8 cellular contexts compared by ENCODE assay signal in the genomic region with DNA sequence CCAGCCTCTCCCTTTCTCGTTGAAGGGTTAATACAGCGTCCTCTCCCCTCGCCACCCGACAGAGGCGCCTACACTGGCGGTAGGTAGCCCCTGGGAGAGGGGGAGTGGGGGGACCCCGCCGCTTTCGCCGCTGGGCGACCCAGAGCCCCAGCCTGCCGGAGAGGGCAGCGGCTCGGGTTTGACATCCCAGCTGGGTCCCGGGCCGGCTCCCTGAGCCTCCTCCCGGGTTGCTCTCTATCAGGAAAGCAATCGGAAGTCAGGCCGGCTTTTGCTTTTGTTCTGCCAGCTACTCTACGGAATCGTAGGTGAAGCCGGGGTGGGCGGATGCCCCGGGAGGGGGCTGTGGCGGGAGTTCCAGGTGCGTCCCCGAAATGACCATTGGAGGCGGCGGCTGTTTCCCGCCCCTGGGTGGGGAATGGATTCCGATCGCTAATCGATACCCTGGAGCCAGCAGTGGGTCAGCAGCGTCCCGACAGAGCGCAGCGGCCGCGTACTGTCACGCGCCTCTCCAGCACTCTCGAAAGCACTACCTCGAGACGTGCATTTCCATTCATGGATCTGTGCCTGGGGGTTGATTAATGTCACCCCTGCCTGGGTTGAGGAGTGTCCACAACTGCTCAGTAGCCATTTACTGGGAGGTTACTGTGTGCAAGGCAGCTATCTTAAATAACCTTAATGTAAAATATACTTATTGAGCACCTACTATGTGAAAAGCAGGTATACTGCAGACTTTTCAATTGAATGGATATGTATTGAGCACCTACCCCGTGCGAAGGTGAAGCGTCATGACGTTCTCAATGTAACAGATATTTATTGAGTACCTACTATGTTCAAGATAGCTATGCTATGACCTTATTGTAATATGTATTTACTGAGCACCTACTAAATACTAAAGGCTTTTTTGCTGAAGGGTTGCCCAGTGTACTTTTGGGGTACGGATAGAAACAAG. TPM values are rescaled to one million over a fixed set of nuclear protein-coding genes. Genes with fewer than 3 reads are reported as not detected.
A peak's percentile ranks its signal among the peaks of the same experiment; 100 is the strongest.
DNase-seq lines count a peak whose midpoint lies in the region; ATAC-seq, FAIRE-seq and TF ChIP-seq lines count a peak whose summit lies in the region.

No MANE protein-coding gene starts in this region.

- no peaks in the 10 kb centered on the region for H4K20me1 ChIP-seq in astrocyte (ENCODE audit: insufficient read depth, low read length)

- H3K9me3 Mint-ChIP-seq in astrocyte (ENCODE audit: unreplicated experiment), result peaks cover 3% of the 10 kb centered on the region

- peak; percentile 10 for DNase-seq in stimulated activated CD4-positive, alpha-beta T cell treated with anti-CD3 and anti-CD28 coated beads, Interleukin-15, amount 100 ng/mL, for 24 hours
- no peak for DNase-seq in stimulated activated CD4-positive, alpha-beta T cell treated with anti-CD3 and anti-CD28 coated beads, Interleukin-4, amount 100 ng/mL, for 24 hours
- DNase-seq in astrocyte (ENCODE audit: low read depth), result no peak
- peak; percentile 73 for DNase-seq in kidney
- no peak for DNase-seq in cortex of kidney (lab: John Stamatoyannopoulos, UW)
- no peak for DNase-seq in activated CD4-positive, alpha-beta T cell treated with anti-CD3 and anti-CD28 coated beads for 48 hours

- H3K9ac ChIP-seq in astrocyte (ENCODE audit: low read length), result peak overlapping the region; percentile 27
- H3K9ac ChIP-seq in kidney (ENCODE audit: low read length in 2 of 2), result peak overlapping the region; percentile 61 to 73
- H3K9ac ChIP-seq in subcutaneous abdominal adipose tissue (ENCODE audit: low read length in 5 of 5), result peak overlapping the region in 3 of 5 donors; percentile 45 to 68 (median 61)

- TF ChIP-seq CTCF in astrocyte (IDR thresholded peaks at IDR 0.05; ENCODE audit: insufficient read depth, low read depth, low read length), result no peak
- TF ChIP-seq CTCF in kidney (IDR thresholded peaks at IDR 0.05; ENCODE audit: borderline replicate concordance, extremely low read depth, insufficient read depth), result no peak

- FAIRE-seq in astrocyte (lab: Jason Lieb, UNC) (no peak), kidney (lab: Jason Lieb, UNC) (no peak)

- H3K79me2 ChIP-seq in astrocyte (ENCODE audit: insufficient read depth, low read length), result no peaks in the 10 kb centered on the region

- H3K27ac ChIP-seq in astrocyte (ENCODE audit: low read depth, low read length), result no peak overlapping the region
- H3K27ac ChIP-seq in kidney (ENCODE audit: low read depth in 2 of 2, low read length in 2 of 2), result no peak overlapping the region
- H3K27ac ChIP-seq in subcutaneous abdominal adipose tissue (ENCODE audit: low read depth, low read length), result no peak overlapping the region

- H3K4me2 ChIP-seq in astrocyte (ENCODE audit: low read length), result peak overlapping the region; percentile 92

- no peak overlapping the region for H3K27ac Mint-ChIP-seq in astrocyte (ENCODE audit: unreplicated experiment)

- H3K27me3 ChIP-seq in astrocyte (ENCODE audit: insufficient read depth, low read length) (peaks cover 43% of the 10 kb centered on the region), subcutaneous abdominal adipose tissue (ENCODE audit: control insufficient read depth in 5 of 5, insufficient read depth in 4 of 5, low read length in 5 of 5) (peaks cover 11 to 36% (median 23%) of the 10 kb centered on the region in 5 donors)

- H3K36me3 ChIP-seq in astrocyte (ENCODE audit: insufficient read depth, low read length) (no peaks in the 10 kb centered on the region), kidney (ENCODE audit: control insufficient read depth in 1 of 2, insufficient read depth in 2 of 2, low read length in 2 of 2) (no peaks in the 10 kb centered on the region), subcutaneous abdominal adipose tissue (ENCODE audit: control insufficient read depth in 5 of 5, insufficient read depth in 5 of 5, low read length in 5 of 5) (no peaks in the 10 kb centered on the region)

- no peaks in the 10 kb centered on the region for H3K36me3 Mint-ChIP-seq in astrocyte (ENCODE audit: low read depth, unreplicated experiment)

- H3K27me3 Mint-ChIP-seq in astrocyte (ENCODE audit: low read depth, unreplicated experiment), result peaks cover 77% of the 10 kb centered on the region

- peak overlapping the region; percentile 56 for H3K4me3 ChIP-seq in astrocyte (ENCODE audit: insufficient read depth, low read depth, low read length)
- peak overlapping the region; percentile 36 to 76 for H3K4me3 ChIP-seq in kidney (ENCODE audit: low read length in 2 of 2)
- peak overlapping the region in 4 of 5 donors; percentile 52 to 68 (median 60) for H3K4me3 ChIP-seq in subcutaneous abdominal adipose tissue (ENCODE audit: low read depth in 1 of 5, low read length in 5 of 5)

- H3K4me1 ChIP-seq in astrocyte (ENCODE audit: insufficient read depth, low read length) (peaks cover 9% of the 10 kb centered on the region), kidney (ENCODE audit: control insufficient read depth in 1 of 2, insufficient read depth in 1 of 2, low read depth in 1 of 2, low read length in 2 of 2) (peaks cover 0 to 5% of the 10 kb centered on the region in 2 donors), subcutaneous abdominal adipose tissue (ENCODE audit: control insufficient read depth in 5 of 5, insufficient read depth in 5 of 5, low read length in 5 of 5) (peaks cover 0 to 18% (median 16%) of the 10 kb centered on the region in 5 donors)

- peak overlapping the region; percentile 81 for H2AFZ ChIP-seq in astrocyte (ENCODE audit: low read depth, low read length)

- intact Hi-C loops in kidney (cut with DNase I), result no loop called here

- no peaks in the 10 kb centered on the region for H3K4me1 Mint-ChIP-seq in astrocyte (ENCODE audit: low read depth, unreplicated experiment)

- ATAC-seq in GM18909 (IDR thresholded peaks at IDR 0.05; ENCODE audit: poor library complexity, unreplicated experiment), result no peak

- H3K4me3 Mint-ChIP-seq in astrocyte (ENCODE audit: unreplicated experiment), result peak overlapping the region; percentile 75

- H3K9me3 ChIP-seq in astrocyte (ENCODE audit: insufficient read depth, low read depth, low read length), result no peaks in the 10 kb centered on the region
- peaks cover 0 to 1% of the 10 kb centered on the region in 2 donors for H3K9me3 ChIP-seq in kidney (ENCODE audit: control insufficient read depth in 1 of 2, low read length in 2 of 2)
- H3K9me3 ChIP-seq in subcutaneous abdominal adipose tissue (ENCODE audit: control insufficient read depth in 5 of 5, low read length in 5 of 5), result peaks cover 0 to 7% (median 3%) of the 10 kb centered on the region in 5 donors

RNA-seq across cellular contexts. Expression of gene MAPK4, which starts 1.1 kb away (rescaled TPM):
- total RNA-seq in astrocyte (0.11 TPM in 1 of 2 replicates, not detected in the other), kidney (9.0 TPM)
- 9.2 TPM for polyA plus RNA-seq in kidney (ENCODE audit: insufficient read depth, low read depth, low replicate concordance)

Comparison
In these comparisons a context has a peak if more than half of its experiments do, and no peak if none do; other contexts are left out.
1. DNase-seq: peak in stimulated activated CD4-positive, alpha-beta T cell treated with anti-CD3 and anti-CD28 coated beads, Interleukin-15, amount 100 ng/mL, for 24 hours (single experiment) and kidney (single experiment); none in stimulated activated CD4-positive, alpha-beta T cell treated with anti-CD3 and anti-CD28 coated beads, Interleukin-4, amount 100 ng/mL, for 24 hours (single experiment), astrocyte (single experiment), cortex of kidney (single experiment) and activated CD4-positive, alpha-beta T cell treated with anti-CD3 and anti-CD28 coated beads for 48 hours (single experiment).
2. Peak in every context shown above with its lines, with median percentiles within 50 percentile points of each other: H3K4me3 ChIP-seq and H3K9ac ChIP-seq.